ENCODE assay signal across 10 cellular contexts in genomic region chr16:86072328-86073102, GRCh38.
DNase-seq lines count a peak whose midpoint lies in the region; ATAC-seq and TF ChIP-seq lines count a peak whose summit lies in the region.
"Had no signal": no experiment of that assay in that cellular context is flagged by ENCODE, and none has a peak within 500 bp of the region (broad histone marks: within the 10 kb centered on the region; RNA-seq: fewer than 3 reads in every experiment).

No MANE protein-coding gene starts in this region.

- no peaks in the 10 kb centered on the region for H3K9me3 ChIP-seq in suprapubic skin
- H3K9me3 ChIP-seq: BLaER1 had no signal

- no peak overlapping the region for H3K27ac ChIP-seq in suprapubic skin
- H3K27ac ChIP-seq: BLaER1 had no signal

- no peak for TF ChIP-seq EP300 in suprapubic skin (IDR thresholded peaks at IDR 0.05)

- H3K4me1 ChIP-seq in suprapubic skin: no peaks in the 10 kb centered on the region
- H3K4me1 ChIP-seq: BLaER1 had no signal

- 50% methylated on average over 21 of the region's 21 CpGs for whole genome bisulfite sequencing in suprapubic skin

- H3K36me3 Mint-ChIP-seq in endothelial cell (ENCODE audit: low read depth, unreplicated experiment): no peaks in the 10 kb centered on the region
- H3K36me3 Mint-ChIP-seq: activated naive CD8-positive, alpha-beta T cell had no signal

- no peaks in the 10 kb centered on the region for H3K9me3 Mint-ChIP-seq in endothelial cell (ENCODE audit: unreplicated experiment)

- no peak for TF ChIP-seq POLR2A in suprapubic skin (IDR thresholded peaks at IDR 0.05)

- peaks cover 29% of the 10 kb centered on the region for H3K4me1 Mint-ChIP-seq in endothelial cell (ENCODE audit: unreplicated experiment)

- no peak for ATAC-seq in GM21717 (IDR thresholded peaks at IDR 0.05; ENCODE audit: unreplicated experiment)

- TF ChIP-seq CTCF in endothelial cell (IDR thresholded peaks at IDR 0.05; ENCODE audit: unreplicated experiment): peak; percentile 87
- peak; percentile 25 to 71 for TF ChIP-seq CTCF in suprapubic skin (IDR thresholded peaks at IDR 0.05)

- DNase-seq in NCI-H1436 (lab: John Stamatoyannopoulos, UW) (peak; percentile 1), NCI-H1436 treated with DMSO at 0.1 percent for 48 hours (lab: John Stamatoyannopoulos, UW) (no peak), MV-4-11 (lab: John Stamatoyannopoulos, UW) (peak; percentile 46), UCSD-AML1 (lab: John Stamatoyannopoulos, UW; ENCODE audit: unreplicated experiment) (peak; percentile 61), endothelial cell (ENCODE audit: low spot score) (peak; percentile 82), midbrain (lab: John Stamatoyannopoulos, UW) (peak; percentile 63), suprapubic skin (ENCODE audit: low spot score in 2 of 2) (no peak)

- H3K4me3 ChIP-seq in suprapubic skin: no peak overlapping the region
- H3K4me3 ChIP-seq: BLaER1 had no signal

- no peaks in the 10 kb centered on the region for H3K36me3 ChIP-seq in suprapubic skin
- H3K36me3 ChIP-seq: BLaER1 had no signal

- H3K4me3 Mint-ChIP-seq in endothelial cell (ENCODE audit: unreplicated experiment): no peak overlapping the region
- H3K4me3 Mint-ChIP-seq: activated naive CD8-positive, alpha-beta T cell had no signal

- peaks cover 10% of the 10 kb centered on the region for H3K27me3 Mint-ChIP-seq in endothelial cell (ENCODE audit: unreplicated experiment)

- no peak overlapping the region for H3K27ac Mint-ChIP-seq in endothelial cell (ENCODE audit: unreplicated experiment)
- H3K27ac Mint-ChIP-seq: activated naive CD8-positive, alpha-beta T cell had no signal

- H3K27me3 ChIP-seq in suprapubic skin: peaks cover 71% of the 10 kb centered on the region

Comparison
In these comparisons a context has a peak if more than half of its experiments do, and no peak if none do; other contexts are left out.
1. DNase-seq: peak in NCI-H1436 (single experiment), MV-4-11 (single experiment), UCSD-AML1 (single experiment), endothelial cell (single experiment) and midbrain (single experiment); none in NCI-H1436 treated with DMSO at 0.1 percent for 48 hours (single experiment) and suprapubic skin (0 of 2).